Comparison of ENCODE assay signal across 14 cellular contexts in genomic region chrX:39946822-39947221, GRCh38.
A peak's percentile ranks its signal among the peaks of the same experiment; 100 is the strongest.
DNase-seq lines count a peak whose midpoint lies in the region; ATAC-seq and TF ChIP-seq lines count a peak whose summit lies in the region.
"Had no signal": no experiment of that assay in that cellular context is flagged by ENCODE, and none has a peak within 500 bp of the region (broad histone marks: within the 10 kb centered on the region; RNA-seq: fewer than 3 reads in every experiment).

No MANE protein-coding gene starts in this region.

- TF ChIP-seq CTCF in AG04450 (IDR thresholded peaks at IDR 0.05; ENCODE audit: low read depth, low read length) = no peak

- DNase-seq in AG04450 (ENCODE audit: low read depth, low spot score) (peak; percentile 8), HS-27A (ENCODE audit: low read depth) (peak; percentile 14), adipocyte (ENCODE audit: low read depth) (peak; percentile 45), islet precursor cell (peak; percentile 75), HT-29 (ENCODE audit: low spot score) (no peak), OCI-M2 (lab: John Stamatoyannopoulos, UW; ENCODE audit: unreplicated experiment) (no peak)
- DNase-seq in activated effector memory CD4-positive, alpha-beta T cell treated with Interleukin-2 at 50 U/mL for 16 hours = no peak
- DNase-seq: caudate nucleus, mucosa of descending colon, NCI-H1436 treated with DMSO at 0.1 percent for 48 hours, right cardiac atrium, T-helper 1 cell had no signal

- H3K9me3 ChIP-seq in AG04450 (ENCODE audit: control insufficient read depth, insufficient read depth, low read length) (peaks cover 5% of the 10 kb centered on the region; the same call in 1 of the 2 replicates), adipocyte (ENCODE audit: control insufficient read depth, low read length) (peaks cover 15% of the 10 kb centered on the region)
- H3K9me3 ChIP-seq: mucosa of descending colon had no signal

- no peak for ATAC-seq in HG02870 (IDR thresholded peaks at IDR 0.05; ENCODE audit: unreplicated experiment)
- ATAC-seq: mucosa of descending colon, right cardiac atrium had no signal

- no peak overlapping the region for H3K4me3 ChIP-seq in AG04450 (ENCODE audit: low read depth, low read length)
- no peak overlapping the region for H3K4me3 ChIP-seq in adipocyte (ENCODE audit: low read length)
- H3K4me3 ChIP-seq: mucosa of descending colon had no signal

- POLR2A ChIA-PET in AG04450 (lab: Yijun Ruan, JAX) = no interaction called here

- H3K4me1 ChIP-seq in adipocyte (ENCODE audit: control insufficient read depth, insufficient read depth, low read length) = no peaks in the 10 kb centered on the region

- no peaks in the 10 kb centered on the region for H3K36me3 ChIP-seq in adipocyte (ENCODE audit: control insufficient read depth, insufficient read depth, low read length, severe bottlenecking)

- no peak overlapping the region for H3K27ac ChIP-seq in AG04450 (ENCODE audit: low read depth, low read length)
- H3K27ac ChIP-seq: C4-2B had no signal

- H3K27me3 ChIP-seq in AG04450 (ENCODE audit: control insufficient read depth, insufficient read depth, low read length) (no peaks in the 10 kb centered on the region), adipocyte (replicated peaks; ENCODE audit: control insufficient read depth, insufficient read depth, low read length) (peaks cover 36% of the 10 kb centered on the region)

- H3K9ac ChIP-seq in adipocyte (ENCODE audit: low read length) = no peak overlapping the region

- CTCF ChIA-PET in AG04450 (lab: Charles Lee) = no interaction called here

Comparison
In these comparisons a context has a peak if more than half of its experiments do, and no peak if none do; other contexts are left out.
1. DNase-seq: peak in AG04450 (single experiment), HS-27A (single experiment), adipocyte (single experiment) and islet precursor cell (single experiment); none in HT-29 (single experiment), OCI-M2 (single experiment) and activated effector memory CD4-positive, alpha-beta T cell treated with Interleukin-2 at 50 U/mL for 16 hours (single experiment).